Comparison of ENCODE assay signal across 9 cellular contexts in the genomic region with DNA sequence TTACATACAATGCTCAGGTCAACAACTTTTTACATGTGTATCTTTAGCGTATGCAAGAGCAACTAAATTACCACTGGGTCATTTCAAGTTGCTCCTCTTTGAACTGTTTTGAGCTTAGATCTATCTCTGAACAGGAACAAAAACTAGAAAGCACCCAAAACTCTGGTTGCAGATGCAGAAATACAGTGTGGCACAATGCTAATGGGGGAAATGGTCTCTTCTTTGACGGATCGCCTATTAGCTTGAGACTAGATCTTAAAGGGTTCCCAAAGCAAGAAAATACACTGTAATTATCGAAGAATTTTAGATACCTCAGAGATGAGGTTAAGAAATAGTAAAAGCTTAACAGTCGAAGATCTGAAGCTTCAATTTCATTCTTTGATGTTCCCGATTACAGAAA. TPM values are rescaled to one million over a fixed set of nuclear protein-coding genes. Genes with fewer than 3 reads are reported as not detected.
DNase-seq lines count a peak whose midpoint lies in the region; ATAC-seq, FAIRE-seq and TF ChIP-seq lines count a peak whose summit lies in the region.
"Had no signal": no experiment of that assay in that cellular context is flagged by ENCODE, and none has a peak within 500 bp of the region (broad histone marks: within the 10 kb centered on the region; RNA-seq: fewer than 3 reads in every experiment).

No MANE protein-coding gene starts in this region.

- H3K4me1 ChIP-seq in astrocyte (ENCODE audit: insufficient read depth, low read length), result peaks cover 21% of the 10 kb centered on the region
- H3K4me1 ChIP-seq in liver (ENCODE audit: control insufficient read depth in 4 of 4, insufficient read depth in 4 of 4, low read length in 3 of 4), result peaks cover 6 to 26% (median 10%) of the 10 kb centered on the region in 4 donors
- peaks cover 0 to 71% (median 26%) of the 10 kb centered on the region in 4 donors for H3K4me1 ChIP-seq in tibial nerve

- H3K36me3 ChIP-seq in GM06990 (ENCODE audit: control insufficient read depth, insufficient read depth, low read length), result no peaks in the 10 kb centered on the region
- no peaks in the 10 kb centered on the region for H3K36me3 ChIP-seq in astrocyte (ENCODE audit: insufficient read depth, low read length)
- no peaks in the 10 kb centered on the region for H3K36me3 ChIP-seq in liver (ENCODE audit: control insufficient read depth in 4 of 4, insufficient read depth in 3 of 4, low read depth in 1 of 4, low read length in 3 of 4)
- H3K36me3 ChIP-seq in tibial nerve, result no peaks in the 10 kb centered on the region

- H3K9me3 Mint-ChIP-seq in astrocyte (ENCODE audit: unreplicated experiment), result no peaks in the 10 kb centered on the region

- DNase-seq in GM06990 (ENCODE audit: extremely low read depth, insufficient read length) (peak; percentile 22), LHCN-M2 (ENCODE audit: low read depth) (peak; percentile 7), astrocyte (ENCODE audit: low read depth) (no peak), tibial nerve (ENCODE audit: low spot score in 2 of 2) (no peak), SHP77 treated with DMSO at 0.1 percent for 48 hours (lab: John Stamatoyannopoulos, UW) (no peak), NCI-H774 (lab: John Stamatoyannopoulos, UW) (no peak)

- no peak for FAIRE-seq in astrocyte (lab: Jason Lieb, UNC)

- 1% methylated on average over 6 of the region's 6 CpGs for WGBS in liver
- WGBS in tibial nerve, 2 donors, result 1% methylated on average over 6 of the region's 6 CpGs

- H3K9me3 ChIP-seq in astrocyte (ENCODE audit: insufficient read depth, low read depth, low read length), result no peaks in the 10 kb centered on the region
- H3K9me3 ChIP-seq in liver (ENCODE audit: control insufficient read depth in 4 of 4, low read length in 3 of 4), result no peaks in the 10 kb centered on the region
- no peaks in the 10 kb centered on the region for H3K9me3 ChIP-seq in tibial nerve

- no peak for TF ChIP-seq RAD21 in liver (IDR thresholded peaks at IDR 0.05)

- H3K27ac Mint-ChIP-seq in astrocyte (ENCODE audit: unreplicated experiment), result no peak overlapping the region

- peaks cover 2% of the 10 kb centered on the region for H3K36me3 Mint-ChIP-seq in astrocyte (ENCODE audit: low read depth, unreplicated experiment)

- H3K27ac ChIP-seq in astrocyte (ENCODE audit: low read depth, low read length), result no peak overlapping the region
- peak overlapping the region; percentile 85 to 86 for H3K27ac ChIP-seq in liver (ENCODE audit: low read depth in 1 of 2, low read length in 2 of 2)
- peak overlapping the region in 3 of 4 donors; percentile 88 to 94 (median 91) for H3K27ac ChIP-seq in tibial nerve

- H3K9ac ChIP-seq in astrocyte (ENCODE audit: low read length) (peak overlapping the region; percentile 91), liver (ENCODE audit: low read depth in 1 of 2, low read length in 2 of 2) (peak overlapping the region in 1 of 2 donors; percentile 94)

- peaks cover 18% of the 10 kb centered on the region for H3K4me1 Mint-ChIP-seq in astrocyte (ENCODE audit: low read depth, unreplicated experiment)

- no peak for ATAC-seq in GM18498 (IDR thresholded peaks at IDR 0.05; ENCODE audit: unreplicated experiment)

- TF ChIP-seq CTCF in GM06990 (IDR thresholded peaks at IDR 0.05; ENCODE audit: insufficient read depth, low read length, poor library complexity, severe bottlenecking), result no peak
- no peak for TF ChIP-seq CTCF in astrocyte (IDR thresholded peaks at IDR 0.05; ENCODE audit: insufficient read depth, low read depth, low read length)
- TF ChIP-seq CTCF in liver (IDR thresholded peaks at IDR 0.05; ENCODE audit: low read depth, low read length, missing input control), result no peak
- TF ChIP-seq CTCF in tibial nerve (IDR thresholded peaks at IDR 0.05), result no peak

- no peak for TF ChIP-seq EP300 in tibial nerve (IDR thresholded peaks at IDR 0.05)

- peaks cover 42% of the 10 kb centered on the region for H4K20me1 ChIP-seq in astrocyte (ENCODE audit: insufficient read depth, low read length)

- peak overlapping the region; percentile 88 for H3K4me3 ChIP-seq in GM06990 (replicated peaks; ENCODE audit: low read depth, low read length)
- peak overlapping the region; percentile 78 for H3K4me3 ChIP-seq in astrocyte (ENCODE audit: insufficient read depth, low read depth, low read length)
- peak overlapping the region; percentile 77 to 95 (median 90) for H3K4me3 ChIP-seq in liver (ENCODE audit: low read depth in 1 of 3, low read length in 3 of 3)
- peak overlapping the region; percentile 56 to 95 (median 82) for H3K4me3 ChIP-seq in tibial nerve

- H3K27me3 ChIP-seq in GM06990 (replicated peaks; ENCODE audit: control insufficient read depth, insufficient read depth, low read length) (no peaks in the 10 kb centered on the region), astrocyte (ENCODE audit: insufficient read depth, low read length) (no peaks in the 10 kb centered on the region), liver (ENCODE audit: control insufficient read depth in 4 of 4, insufficient read depth in 4 of 4, low read length in 3 of 4) (no peaks in the 10 kb centered on the region), tibial nerve (no peaks in the 10 kb centered on the region)

- H3K4me3 Mint-ChIP-seq in astrocyte (ENCODE audit: unreplicated experiment), result peak overlapping the region; percentile 87

- no peak for TF ChIP-seq POLR2A in tibial nerve (IDR thresholded peaks at IDR 0.05)

- no peak overlapping the region for H2AFZ ChIP-seq in astrocyte (ENCODE audit: low read depth, low read length)

- H3K4me2 ChIP-seq in astrocyte (ENCODE audit: low read length), result peak overlapping the region; percentile 87

- H3K79me2 ChIP-seq in astrocyte (ENCODE audit: insufficient read depth, low read length), result peaks cover 58% of the 10 kb centered on the region

- H3K27me3 Mint-ChIP-seq in astrocyte (ENCODE audit: low read depth, unreplicated experiment), result peaks cover 4% of the 10 kb centered on the region

TF ChIP-seq in liver, 16 proteins besides CTCF, POLR2A, EP300 and RAD21:
- TF ChIP-seq GABPA (IDR thresholded peaks at IDR 0.05 in 1 of 2, conservative IDR thresholded peaks at IDR 0.05 in 1 of 2), result no peak
- TF ChIP-seq, protein P1, sequence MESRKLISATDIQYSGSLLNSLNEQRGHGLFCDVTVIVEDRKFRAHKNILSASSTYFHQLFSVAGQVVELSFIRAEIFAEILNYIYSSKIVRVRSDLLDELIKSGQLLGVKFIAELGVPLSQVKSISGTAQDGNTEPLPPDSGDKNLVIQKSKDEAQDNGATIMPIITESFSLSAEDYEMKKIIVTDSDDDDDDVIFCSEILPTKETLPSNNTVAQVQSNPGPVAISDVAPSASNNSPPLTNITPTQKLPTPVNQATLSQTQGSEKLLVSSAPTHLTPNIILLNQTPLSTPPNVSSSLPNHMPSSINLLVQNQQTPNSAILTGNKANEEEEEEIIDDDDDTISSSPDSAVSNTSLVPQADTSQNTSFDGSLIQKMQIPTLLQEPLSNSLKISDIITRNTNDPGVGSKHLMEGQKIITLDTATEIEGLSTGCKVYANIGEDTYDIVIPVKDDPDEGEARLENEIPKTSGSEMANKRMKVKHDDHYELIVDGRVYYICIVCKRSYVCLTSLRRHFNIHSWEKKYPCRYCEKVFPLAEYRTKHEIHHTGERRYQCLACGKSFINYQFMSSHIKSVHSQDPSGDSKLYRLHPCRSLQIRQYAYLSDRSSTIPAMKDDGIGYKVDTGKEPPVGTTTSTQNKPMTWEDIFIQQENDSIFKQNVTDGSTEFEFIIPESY (IDR thresholded peaks at IDR 0.05), result peak; percentile 31

RNA-seq across cellular contexts. Expression of a gene that starts 0.9 kb away (rescaled TPM):
- total RNA-seq in LHCN-M2 (2014; rRNA removed) (27.7 and 30.8 TPM in 2 replicates), astrocyte (34.5 and 37.4 TPM in 2 replicates), liver (10 to 100 TPM; 13.6 to 21.4 TPM), tibial nerve (10 to 100 TPM; 66.6 to 98.1 (median 87.4) TPM)
- 14.2 TPM for polyA plus RNA-seq in LHCN-M2 (2012)
- 10 to 100 TPM in 1 of 2 donors, 1 to 10 TPM in 1; 9.3 to 18.5 TPM for polyA plus RNA-seq in liver

RNA-seq across cellular contexts. Expression of a gene that starts 41.5 kb away (rescaled TPM):
- total RNA-seq in LHCN-M2 (2014; rRNA removed), result 2.8 and 3.8 TPM in 2 replicates
- 0.81 TPM for polyA plus RNA-seq in LHCN-M2 (2012)
- total RNA-seq in astrocyte, result 0.70 TPM in 1 of 2 replicates, not detected in the other
- under 1 TPM in 1 of 2 donors, not detected in 1; 0.33 TPM for total RNA-seq in liver
- polyA plus RNA-seq in liver, result 1 to 10 TPM in 1 of 2 donors, under 1 TPM in 1; 0.56 to 4.0 TPM
- total RNA-seq in tibial nerve, result 1,000 to 10,000 TPM; 1,911 to 7,779 (median 5,257) TPM
- total RNA-seq: activated CD8-positive, alpha-beta memory T cell treated with anti-CD3 and anti-CD28 coated beads for 36 hours had no signal

Comparison
In these comparisons a context has a peak if more than half of its experiments do, and no peak if none do; other contexts are left out.
1. DNase-seq: peak in GM06990 (single experiment) and LHCN-M2 (single experiment); none in astrocyte (single experiment), tibial nerve (0 of 2), SHP77 treated with DMSO at 0.1 percent for 48 hours (single experiment) and NCI-H774 (single experiment).
2. RNA of a gene that starts 41.5 kb away (total RNA-seq): 1,911 to 7,779 TPM in tibial nerve; 2.8 to 3.8 TPM in LHCN-M2, 0.33 TPM in liver and 0.70 TPM in astrocyte; every median in the first group is over 100 times any median in the second.
3. Peak in every context shown above with its lines, with median percentiles within 50 percentile points of each other: H3K4me3 ChIP-seq.